ENCODE assay signal across 22 cellular contexts in genomic region chr7:158559356-158559755, GRCh38. TPM values are rescaled to one million over a fixed set of nuclear protein-coding genes. Genes with fewer than 3 reads are reported as not detected.
DNase-seq lines count a peak whose midpoint lies in the region; ATAC-seq, FAIRE-seq and TF ChIP-seq lines count a peak whose summit lies in the region.
"Had no signal": no experiment of that assay in that cellular context is flagged by ENCODE, and none has a peak within 500 bp of the region (broad histone marks: within the 10 kb centered on the region; RNA-seq: fewer than 3 reads in every experiment).

No MANE protein-coding gene starts in this region.

- H3K79me2 ChIP-seq in H1 (ENCODE audit: control insufficient read depth in 1 of 2, insufficient read depth in 2 of 2, low read length in 2 of 2) = no peaks in the 10 kb centered on the region

- no peak overlapping the region for H2BK15ac ChIP-seq in H1 (ENCODE audit: low read length)

- no peak for FAIRE-seq in GM12891 (lab: Jason Lieb, UNC)
- no peak for FAIRE-seq in H1 (lab: Jason Lieb, UNC)
- FAIRE-seq: HepG2 had no signal

- no peak overlapping the region for H4K5ac ChIP-seq in H1 (ENCODE audit: insufficient read length, low read depth, low read length)

- H3K14ac ChIP-seq in H1 (ENCODE audit: insufficient read length) = no peak overlapping the region

- H4K91ac ChIP-seq in H1 (replicated peaks; ENCODE audit: insufficient read length, low read length) = no peak overlapping the region

- no peak overlapping the region for H2AK5ac ChIP-seq in H1 (ENCODE audit: low read depth, low read length)

- intact Hi-C loops in right cardiac atrium (cut with DNase I) = no loop called here

- 86% methylated on average over 6 of the region's 6 CpGs; no CpG with 5 or more reads in 1 of the 2 experiments for WGBS in H1 (ENCODE audit: extremely low coverage in 1 of 2, insufficient coverage in 1 of 2, insufficient read length in 1 of 2, insufficient replicate concordance in 2 of 2, low coverage in 1 of 2, low lambda C conversion rate in 2 of 2, missing lambda C conversion rate in 1 of 2), 2 experiments
- 65% methylated on average over 6 of the region's 6 CpGs for WGBS in right cardiac atrium

- H4K20me1 ChIP-seq in H1 (replicated peaks in 1 of 2; ENCODE audit: control insufficient read depth in 1 of 2, insufficient read depth in 2 of 2, low read length in 2 of 2) = no peaks in the 10 kb centered on the region

- no peaks in the 10 kb centered on the region; the same call in 1 of the 2 replicates for H3K23me2 ChIP-seq in H1 (ENCODE audit: low read depth, low read length)

- H3K4me3 ChIP-seq in H7 (ENCODE audit: insufficient read depth, low read depth, low read length) = no peak overlapping the region
- no peak overlapping the region for H3K4me3 ChIP-seq in H1 (ENCODE audit: extremely low read depth in 1 of 4, insufficient read depth in 2 of 4, low read depth in 3 of 4, low read length in 4 of 4)
- no peak overlapping the region for H3K4me3 ChIP-seq in right cardiac atrium (ENCODE audit: low read length)
- H3K4me3 ChIP-seq: GM23338 had no signal

- H3K36me3 ChIP-seq in H7 (replicated peaks; ENCODE audit: control insufficient read depth, insufficient read depth, low read length) (no peaks in the 10 kb centered on the region), H1 (ENCODE audit: control insufficient read depth in 2 of 4, insufficient read depth in 4 of 4, low read length in 3 of 4) (no peaks in the 10 kb centered on the region)

- H4K8ac ChIP-seq in H1 (ENCODE audit: extremely low read depth, insufficient read depth, low read length) = no peak overlapping the region

- H3K27ac ChIP-seq in H1 (ENCODE audit: low read depth, low read length) (no peak overlapping the region), right cardiac atrium (ENCODE audit: low read length) (no peak overlapping the region)

- H3K79me1 ChIP-seq in H1 (ENCODE audit: low read depth, low read length) = no peaks in the 10 kb centered on the region

- H3K4me2 ChIP-seq in H1 (ENCODE audit: insufficient read depth in 1 of 2, low read depth in 2 of 2, low read length in 2 of 2) = no peak overlapping the region
- H3K4me2 ChIP-seq: GM23338 had no signal

- no peak overlapping the region for H2BK20ac ChIP-seq in H1 (ENCODE audit: low read length)

- 0 out of 2 replicates have a peak overlapping the region, but pooled peaks have one; percentile 9 for H2BK12ac ChIP-seq in H1 (ENCODE audit: low read depth, low read length)

- no peak for TF ChIP-seq EP300 in H1 (IDR thresholded peaks at IDR 0.05; ENCODE audit: borderline replicate concordance in 1 of 2, low read depth in 2 of 2, low read length in 2 of 2)

- H2BK5ac ChIP-seq in H1 (ENCODE audit: low read depth, low read length) = no peak overlapping the region

- no peak overlapping the region for H3K23ac ChIP-seq in H1 (ENCODE audit: insufficient read length)

- H3K9me3 ChIP-seq in H1 (ENCODE audit: insufficient read depth in 2 of 2, low read depth in 1 of 2, low read length in 1 of 2) (peaks cover 0 to 7% of the 10 kb centered on the region in 2 experiments; a peak in 1 of 4 replicates), right cardiac atrium (ENCODE audit: control insufficient read depth, low read length) (no peaks in the 10 kb centered on the region)

- TF ChIP-seq CTCF in H1 (IDR thresholded peaks at IDR 0.05; ENCODE audit: control extremely low read depth in 1 of 3, insufficient read depth in 1 of 3, low read depth in 1 of 3, low read length in 3 of 3) = no peak

- no peak overlapping the region for H2AFZ ChIP-seq in H1 (ENCODE audit: low read length)
- H2AFZ ChIP-seq: GM23338 had no signal

- TF ChIP-seq RAD21 in H1 (IDR thresholded peaks at IDR 0.05 in 1 of 2, conservative IDR thresholded peaks at IDR 0.05 in 1 of 2; ENCODE audit: low read depth in 2 of 2, low read length in 2 of 2) = no peak

- ATAC-seq in GM21367 (IDR thresholded peaks at IDR 0.05; ENCODE audit: unreplicated experiment) (no peak), right cardiac atrium (no peak)
- ATAC-seq: GM23338, HepG2, Panc1, Right ventricle myocardium inferior, SK-N-SH treated with all-trans-retinoic acid at 6 μM for 48 hours, T-helper 17 cell had no signal

- H3K4ac ChIP-seq in H1 (replicated peaks; ENCODE audit: insufficient read length, low read depth, low read length) = no peak overlapping the region

- POLR2A ChIA-PET in H1 (lab: Charles Lee; ENCODE audit: partially characterized antibody) = no interaction called here

- TF ChIP-seq POLR2A in GM12891 (IDR thresholded peaks at IDR 0.05; ENCODE audit: low read depth, low read length) (no peak), H1 (IDR thresholded peaks at IDR 0.05; ENCODE audit: control extremely low read depth in 1 of 2, low read depth in 2 of 2, low read length in 2 of 2) (no peak)

- CTCF ChIA-PET in H1 (lab: Charles Lee; ENCODE audit: partially characterized antibody) = no interaction called here

- no peak overlapping the region for H3K56ac ChIP-seq in H1 (replicated peaks; ENCODE audit: insufficient read length, low read depth, low read length)

- no peak overlapping the region for H3K18ac ChIP-seq in H1 (ENCODE audit: extremely low read depth, low read length)

- H2BK120ac ChIP-seq in H1 (replicated peaks; ENCODE audit: low read depth, low read length) = no peak overlapping the region

- H3K9ac ChIP-seq in H1 (replicated peaks in 1 of 4; ENCODE audit: extremely low read depth in 1 of 4, low read depth in 3 of 4, low read length in 3 of 4) = no peak overlapping the region

- DNase-seq in GM12891 (ENCODE audit: insufficient read length, low spot score) (no peak), H7 (peak; percentile 52), OCI-M1 (lab: John Stamatoyannopoulos, UW) (peak; percentile 12), H1 (ENCODE audit: low read depth in 1 of 2, low spot score in 2 of 2) (no peak), amygdala (lab: John Stamatoyannopoulos, UW) (no peak), right cardiac atrium (no peak)
- DNase-seq in activated CD8-positive, alpha-beta memory T cell treated with anti-CD3 and anti-CD28 coated beads, Interleukin-2, amount 50 U/mL, for 4 hours = no peak
- DNase-seq: Caco-2, DMS153, HFFc6, MM.1S, NCI-H1436, NCI-H2029, NCI-H510A, NCI-H774, T-helper 17 cell had no signal

- H3K27me3 ChIP-seq in H7 (ENCODE audit: control insufficient read depth, insufficient read depth, low read length) = no peaks in the 10 kb centered on the region
- no peaks in the 10 kb centered on the region for H3K27me3 ChIP-seq in H1 (replicated peaks in 1 of 4; ENCODE audit: control insufficient read depth in 3 of 4, extremely low read depth in 1 of 4, insufficient read depth in 3 of 4, low read length in 3 of 4)
- no peaks in the 10 kb centered on the region for H3K27me3 ChIP-seq in right cardiac atrium (ENCODE audit: control insufficient read depth, insufficient read depth)

- H3K4me1 ChIP-seq in H1 (replicated peaks in 1 of 4; ENCODE audit: control insufficient read depth in 3 of 4, insufficient read depth in 4 of 4, low read length in 3 of 4) = peaks cover 0 to 7% (median 4%) of the 10 kb centered on the region in 4 experiments; a peak in 4 of 7 replicates
- no peaks in the 10 kb centered on the region for H3K4me1 ChIP-seq in right cardiac atrium (ENCODE audit: control insufficient read depth, insufficient read depth, low read length)
- H3K4me1 ChIP-seq: Caco-2 had no signal

TF ChIP-seq in GM12891, 5 proteins besides CTCF, POLR2A, EP300 and RAD21:
- TF ChIP-seq TAF1 (IDR thresholded peaks at IDR 0.05; ENCODE audit: low read depth, low read length) (no peak), SPI1 (IDR thresholded peaks at IDR 0.05; ENCODE audit: low read depth, low read length) (peak; percentile 91)

TF ChIP-seq in H1, 55 proteins besides CTCF, POLR2A, EP300 and RAD21 (continues in another document):
- TF ChIP-seq FOSL1 (IDR thresholded peaks at IDR 0.05; ENCODE audit: insufficient read depth, low read depth, low read length) (no peak), RFX5 (IDR thresholded peaks at IDR 0.05; ENCODE audit: borderline replicate concordance, low read depth, low read length) (no peak), USF2 (IDR thresholded peaks at IDR 0.05; ENCODE audit: low read length) (no peak), CTBP2 (IDR thresholded peaks at IDR 0.05; ENCODE audit: borderline replicate concordance, insufficient read depth, insufficient read length, low read length) (no peak), BRCA1 (IDR thresholded peaks at IDR 0.05; ENCODE audit: low read depth, low read length) (no peak), NANOG (IDR thresholded peaks at IDR 0.05; ENCODE audit: insufficient read depth, low read depth, low read length, poor library complexity, severe bottlenecking) (no peak), SIRT6 (IDR thresholded peaks at IDR 0.05; ENCODE audit: low read length) (no peak), RBBP5 (IDR thresholded peaks at IDR 0.05; ENCODE audit: borderline replicate concordance, low read depth, low read length) (no peak), EGR1 (IDR thresholded peaks at IDR 0.05; ENCODE audit: borderline replicate concordance, low read depth, low read length) (no peak), SRF (IDR thresholded peaks at IDR 0.05; ENCODE audit: low read depth, low read length) (no peak), SP1 (IDR thresholded peaks at IDR 0.05; ENCODE audit: low read depth, low read length) (no peak), CBX5 (IDR thresholded peaks at IDR 0.05; ENCODE audit: low read depth, low read length) (no peak)

RNA-seq across cellular contexts. Expression of gene PTPRN2, which starts 28.3 kb away (rescaled TPM):
- polyA plus RNA-seq in GM12891 (2012; ENCODE audit: low read depth, missing spikeins) = 2.0 TPM
- total RNA-seq in H7 (2014; rRNA removed; shearing (Covaris generic)) = 0.70 and 0.80 TPM in 2 replicates
- total RNA-seq in H1 (2021; fragmentation: NEBNext Ultra II Directional; extraction: Animal tissue kit (Norgen Biotek cat#: 25700)) = 3.6 and 4.5 TPM in 2 replicates
- 2.6 and 4.9 TPM in 2 replicates for polyA plus RNA-seq in H1 (2011; rRNA removed)
- polyA plus RNA-seq in H1 (2011; cell fraction: cytosol; rRNA removed) = 3.7 TPM
- 5.5 TPM for polyA plus RNA-seq in H1 (2011; cell fraction: nucleus; rRNA removed)
- polyA plus RNA-seq in H1 (2012, experiment 1 of 2) = 1.3 to 2.3 TPM (median 1.8 TPM) in 4 replicates
- 1.4 TPM for polyA plus RNA-seq in H1 (2012, experiment 2 of 2)
- polyA plus RNA-seq in H1 (2013, experiment 1 of 2) = 1.4 TPM
- 1.5 TPM for polyA plus RNA-seq in H1 (2013, experiment 2 of 2)
- polyA minus RNA-seq in H1 (2011; rRNA and poly(A)+ RNA removed) = 3.4 and 3.5 TPM in 2 replicates
- polyA minus RNA-seq in H1 (2011; cell fraction: cytosol; rRNA and poly(A)+ RNA removed) = 4.8 TPM
- polyA minus RNA-seq in H1 (2011; cell fraction: nucleus; rRNA and poly(A)+ RNA removed) = 7.4 TPM
- 1 to 10 TPM; 1.5 to 3.9 (median 2.8) TPM for total RNA-seq in right cardiac atrium
- 1.9 TPM for polyA plus RNA-seq in right cardiac atrium

Comparison
In these comparisons a context has a peak if more than half of its experiments do, and no peak if none do; other contexts are left out.
1. DNase-seq: peak in H7 (single experiment) and OCI-M1 (single experiment); none in GM12891 (single experiment), H1 (0 of 2), activated CD8-positive, alpha-beta memory T cell treated with anti-CD3 and anti-CD28 coated beads, Interleukin-2, amount 50 U/mL, for 4 hours (single experiment), amygdala (0 of 56) and right cardiac atrium (0 of 3).